Comparison of ENCODE assay signal across 9 cellular contexts in the genomic region with DNA sequence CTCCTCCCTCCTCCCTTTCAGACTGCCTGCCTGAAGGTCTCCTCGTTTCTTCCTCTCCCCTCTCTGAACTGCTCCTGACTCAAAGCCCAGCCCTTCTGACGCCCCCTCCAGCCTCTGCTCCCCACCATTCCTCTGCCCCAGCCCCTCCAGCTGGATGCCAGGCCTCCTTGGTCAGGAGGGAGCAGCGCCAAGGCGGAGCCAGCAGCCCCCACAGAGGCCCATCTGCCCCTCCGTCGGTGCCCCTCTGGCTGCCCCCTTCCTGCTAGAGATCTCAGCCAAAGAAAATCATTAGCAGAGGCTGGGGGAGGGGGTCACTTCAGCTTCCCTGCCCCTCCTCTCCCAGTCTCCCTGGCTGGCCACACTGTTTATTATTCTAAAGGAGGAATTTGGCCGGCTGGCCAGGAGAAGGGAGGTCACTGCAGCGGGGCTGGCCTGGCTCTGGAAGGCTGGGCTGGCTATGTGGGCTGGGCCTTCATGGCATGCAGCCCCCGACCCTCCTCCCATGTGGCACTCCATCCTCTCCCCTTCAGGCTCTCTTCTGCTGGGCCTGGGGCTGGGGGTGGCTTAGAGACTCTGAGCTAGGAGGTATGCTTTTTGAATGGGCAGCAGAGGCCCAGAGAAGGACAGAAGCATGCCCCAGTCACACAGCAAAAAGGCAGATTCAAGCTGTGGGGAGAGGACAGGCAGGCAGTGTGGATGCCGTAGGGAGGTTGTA. TPM values are rescaled to one million over a fixed set of nuclear protein-coding genes. Genes with fewer than 3 reads are reported as not detected.
DNase-seq lines count a peak whose midpoint lies in the region; ATAC-seq and TF ChIP-seq lines count a peak whose summit lies in the region.
"Had no signal": no experiment of that assay in that cellular context is flagged by ENCODE, and none has a peak within 500 bp of the region (broad histone marks: within the 10 kb centered on the region; RNA-seq: fewer than 3 reads in every experiment).

No MANE protein-coding gene starts in this region.

- no peak overlapping the region for H2AFZ ChIP-seq in GM23248

- H3K9me3 ChIP-seq in GM23248 (ENCODE audit: low read depth) (no peaks in the 10 kb centered on the region), body of pancreas (no peaks in the 10 kb centered on the region)

- peak overlapping the region; percentile 74 for H3K4me2 ChIP-seq in GM23248 (ENCODE audit: unreplicated experiment)
- H3K4me2 ChIP-seq: KMS-11 had no signal

- peak overlapping the region; percentile 94 for H3K27ac ChIP-seq in GM23248
- H3K27ac ChIP-seq in body of pancreas = peak overlapping the region in 2 of 4 donors; percentile 2 to 35
- H3K27ac ChIP-seq: KMS-11 had no signal

- no peaks in the 10 kb centered on the region for H3K9me2 ChIP-seq in GM23248 (ENCODE audit: insufficient read depth)

- in situ Hi-C loops in GM23248 (cut with MboI) = no loop called here

- WGBS in GM23248 (ENCODE audit: low coverage in 1 of 2, low lambda C conversion rate in 2 of 2, missing lambda C conversion rate in 2 of 2), 2 experiments = 15 to 19% methylated on average over 7 to 10 of the region's 10 CpGs
- WGBS in body of pancreas, 2 donors = 39 to 51% methylated on average over 6 to 10 of the region's 10 CpGs

- H3K36me3 ChIP-seq in GM23248 (ENCODE audit: low read depth) (peaks cover 5% of the 10 kb centered on the region; the same call in 1 of the 2 replicates), body of pancreas (replicated peaks in 1 of 2; ENCODE audit: insufficient read depth in 1 of 2, low read depth in 2 of 2) (no peaks in the 10 kb centered on the region)

- ATAC-seq in body of pancreas (peak; percentile 16), HG02571 (IDR thresholded peaks at IDR 0.05; ENCODE audit: unreplicated experiment) (no peak)

- H3K9ac ChIP-seq in GM23248 = peak overlapping the region; percentile 79
- H3K9ac ChIP-seq: KMS-11 had no signal

- DNase-seq in GM23248 = peak; percentile 90
- DNase-seq in body of pancreas = peak in 3 of 4 donors; percentile 21 to 45 (median 42)
- peak; percentile 62 for DNase-seq in iPS-NIHi7 (ENCODE audit: extremely low spot score)
- DNase-seq in skeletal muscle cell (ENCODE audit: low read depth) = peak; percentile 84
- no peak for DNase-seq in D341Med (ENCODE audit: low spot score)
- no peak for DNase-seq in SKM-1 treated with dmso at 0.1 percent for 144 hours (lab: John Stamatoyannopoulos, UW; ENCODE audit: unreplicated experiment)
- no peak for DNase-seq in activated CD8-positive, alpha-beta memory T cell treated with anti-CD3 and anti-CD28 coated beads for 24 hours

- H3F3A ChIP-seq in GM23248 (ENCODE audit: insufficient read depth) = peaks cover 39% of the 10 kb centered on the region

- H4K20me1 ChIP-seq in GM23248 (ENCODE audit: insufficient read depth) = no peaks in the 10 kb centered on the region

- no peak for TF ChIP-seq POLR2A in body of pancreas (IDR thresholded peaks at IDR 0.05)

- H3K27me3 ChIP-seq in GM23248 (replicated peaks; ENCODE audit: insufficient read depth) (no peaks in the 10 kb centered on the region), body of pancreas (no peaks in the 10 kb centered on the region)

- no peak for TF ChIP-seq CTCF in body of pancreas (IDR thresholded peaks at IDR 0.05)

- intact Hi-C loops in body of pancreas (cut with DNase I) = no loop called here

- peaks cover 55% of the 10 kb centered on the region for H3K79me2 ChIP-seq in GM23248 (ENCODE audit: insufficient read depth)

- H3K4me3 ChIP-seq in GM23248 (peak overlapping the region; percentile 21; the same call in 1 of the 2 replicates), body of pancreas (no peak overlapping the region), skeletal muscle cell (ENCODE audit: low read depth, low read length) (no peak overlapping the region)

- H3K4me1 ChIP-seq in GM23248 (ENCODE audit: insufficient read depth) (peaks cover 65% of the 10 kb centered on the region), body of pancreas (peaks cover 25% of the 10 kb centered on the region)

RNA-seq across cellular contexts. Expression of a gene that starts 16.9 kb away (rescaled TPM):
- total RNA-seq in GM23248 (2014; rRNA removed; shearing (Covaris generic)) = 189 and 205 TPM in 2 replicates
- polyA plus RNA-seq in GM23248 (2016; fragmentation: Nextera tagmentation; extraction: Ambion mirVana) = 155 and 163 TPM in 2 replicates
- total RNA-seq in body of pancreas = 10 to 100 TPM; 24.1 to 34.2 TPM

RNA-seq across cellular contexts. Expression of a gene that starts 27.9 kb away (rescaled TPM):
- total RNA-seq in GM23248 (2014; rRNA removed; shearing (Covaris generic)) = not detected in 2 replicates
- polyA plus RNA-seq in GM23248 (2016; fragmentation: Nextera tagmentation; extraction: Ambion mirVana) = 0.19 TPM in 1 of 2 replicates, not detected in the other
- total RNA-seq in body of pancreas = not detected

RNA-seq across cellular contexts. Expression of a gene that starts 51.2 kb away (rescaled TPM):
- total RNA-seq in GM23248 (2014; rRNA removed; shearing (Covaris generic)) = not detected in 2 replicates
- polyA plus RNA-seq in GM23248 (2016; fragmentation: Nextera tagmentation; extraction: Ambion mirVana) = not detected in 2 replicates
- not detected for total RNA-seq in body of pancreas

RNA-seq across cellular contexts. Expression of a gene that starts 52.4 kb away (rescaled TPM):
- 0.63 TPM in 1 of 2 replicates, not detected in the other for total RNA-seq in GM23248 (2014; rRNA removed; shearing (Covaris generic))
- 0.48 and 0.56 TPM in 2 replicates for polyA plus RNA-seq in GM23248 (2016; fragmentation: Nextera tagmentation; extraction: Ambion mirVana)
- total RNA-seq in body of pancreas = 10 to 100 TPM in 1 of 2 donors, 1 to 10 TPM in 1; 5.3 to 13.5 TPM

Comparison
In these comparisons a context has a peak if more than half of its experiments do, and no peak if none do; other contexts are left out.
1. DNase-seq: peak in GM23248 (single experiment), body of pancreas (3 of 4), iPS-NIHi7 (single experiment) and skeletal muscle cell (single experiment); none in D341Med (single experiment), SKM-1 treated with dmso at 0.1 percent for 144 hours (single experiment) and activated CD8-positive, alpha-beta memory T cell treated with anti-CD3 and anti-CD28 coated beads for 24 hours (single experiment).